ENCODE assay signal across 10 cellular contexts in the genomic region with DNA sequence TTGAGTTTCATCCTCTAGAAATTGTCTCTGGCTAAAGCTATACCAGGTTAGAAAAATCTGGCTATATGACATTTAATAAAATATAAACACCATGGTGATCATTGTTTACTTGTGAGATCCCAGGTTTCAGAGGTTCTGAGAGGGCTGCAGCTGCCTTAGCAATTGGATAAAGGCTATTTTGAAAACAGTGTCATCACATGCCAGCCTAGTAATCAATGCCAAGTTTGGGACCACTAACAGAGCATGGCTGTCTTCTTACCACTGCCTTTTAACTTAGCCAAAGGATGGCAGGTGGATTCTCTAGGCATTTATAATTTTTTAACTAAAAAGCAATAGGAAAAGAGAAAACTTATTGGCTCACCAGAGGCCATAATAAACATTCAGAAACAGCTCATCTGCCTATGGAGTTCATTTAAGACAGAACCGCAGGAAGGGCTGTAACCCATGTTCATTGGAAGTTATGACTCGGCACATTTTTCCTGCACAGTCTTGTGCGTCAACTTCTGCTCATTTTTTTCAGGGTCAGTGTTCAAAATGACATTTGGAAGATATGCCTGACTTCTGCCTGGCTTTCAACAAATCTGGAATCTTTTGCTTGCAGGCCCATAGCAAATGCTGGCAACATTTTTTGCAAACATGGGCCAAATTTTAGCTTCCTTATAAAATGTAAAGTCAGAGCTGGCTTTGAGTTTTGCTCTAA.
DNase-seq lines count a peak whose midpoint lies in the region; ATAC-seq and TF ChIP-seq lines count a peak whose summit lies in the region.
"Had no signal": no experiment of that assay in that cellular context is flagged by ENCODE, and none has a peak within 500 bp of the region (broad histone marks: within the 10 kb centered on the region; RNA-seq: fewer than 3 reads in every experiment).

No MANE protein-coding gene starts in this region.

- CTCF ChIA-PET in A673 (lab: Charles Lee) (no interaction called here), T-cell (lab: Charles Lee) (interaction anchor here in 1 of 2 donors (0.7 kb wide), 1 partner anchor 275 kb away, joined by 3 read pairs; no protein-coding TSS in a partner anchor)

- no peaks in the 10 kb centered on the region for H3K9me3 ChIP-seq in A673 (ENCODE audit: low read depth, low read length, poor library complexity, severe bottlenecking)
- H3K9me3 ChIP-seq in right lobe of liver, result no peaks in the 10 kb centered on the region

- TF ChIP-seq CTCF in A673 (conservative IDR thresholded peaks at IDR 0.05; ENCODE audit: low read depth, low read length) (no peak), right lobe of liver (IDR thresholded peaks at IDR 0.05) (no peak), coronary artery (IDR thresholded peaks at IDR 0.05) (no peak)

- H3K4me1 ChIP-seq in A673 (ENCODE audit: insufficient read depth, low read length, poor library complexity, severe bottlenecking) (peaks cover 14% of the 10 kb centered on the region), right lobe of liver (peaks cover 0 to 4% (median 1%) of the 10 kb centered on the region in 4 donors)

- H3K27ac ChIP-seq in A673 (ENCODE audit: low read depth, low read length, poor library complexity, severe bottlenecking) (peak overlapping the region; percentile 21), right lobe of liver (peak overlapping the region; percentile 12 to 21 (median 21)), coronary artery (peak overlapping the region in 1 of 2 donors; percentile 67)
- H3K27ac ChIP-seq: neural progenitor cell had no signal

- ATAC-seq in right lobe of liver (peak; percentile 65 to 79 (median 75)), T-cell (replicated peaks in 1 of 4) (no peak), GM18870 (IDR thresholded peaks at IDR 0.05; ENCODE audit: unreplicated experiment) (no peak)

- no peaks in the 10 kb centered on the region for H3K27me3 Mint-ChIP-seq in T-cell
- H3K27me3 Mint-ChIP-seq: CD4-positive, alpha-beta T cell had no signal

- H3K36me3 ChIP-seq in A673 (ENCODE audit: insufficient read depth, low read length, poor library complexity, severe bottlenecking) (no peaks in the 10 kb centered on the region), right lobe of liver (no peaks in the 10 kb centered on the region)
- H3K36me3 ChIP-seq: neural progenitor cell had no signal

- no peak overlapping the region for H3K27ac Mint-ChIP-seq in T-cell
- H3K27ac Mint-ChIP-seq: CD4-positive, alpha-beta T cell had no signal

- TF ChIP-seq POLR2A in right lobe of liver (IDR thresholded peaks at IDR 0.05), result no peak

- intact Hi-C loops in A673 (cut with micrococcal nuclease; ENCODE audit: unreplicated experiment), result no loop called here
- intact Hi-C loops in right lobe of liver (cut with DNase I), result no loop called here

- POLR2A ChIA-PET in A673 (lab: Charles Lee; ENCODE audit: low non-redundant PET) (no interaction called here), T-cell (lab: Charles Lee) (no interaction called here)

- no peak overlapping the region for H3K4me3 ChIP-seq in A673 (ENCODE audit: low read depth, low read length, poor library complexity, severe bottlenecking)
- no peak overlapping the region for H3K4me3 ChIP-seq in right lobe of liver
- H3K4me3 ChIP-seq in coronary artery, result no peak overlapping the region
- H3K4me3 ChIP-seq: neural progenitor cell had no signal

- no peaks in the 10 kb centered on the region for H3K9me3 Mint-ChIP-seq in T-cell
- H3K9me3 Mint-ChIP-seq: CD4-positive, alpha-beta T cell had no signal

- WGBS in right lobe of liver (ENCODE audit: insufficient coverage, low coverage, low lambda C conversion rate, missing lambda C conversion rate), result 41% methylated on average over 3 of the region's 3 CpGs

- H3K36me3 Mint-ChIP-seq in T-cell, result no peaks in the 10 kb centered on the region
- H3K36me3 Mint-ChIP-seq: neural progenitor cell had no signal

- DNase-seq in A673 (ENCODE audit: low spot score), result no peak
- peak; percentile 73 for DNase-seq in LHCN-M2 (ENCODE audit: low read depth)
- peak; percentile 44 for DNase-seq in dermis blood vessel endothelial cell
- no peak for DNase-seq in right lobe of liver
- no peak for DNase-seq in coronary artery (ENCODE audit: low spot score)
- no peak for DNase-seq in T-cell
- no peak for DNase-seq in 8988T
- DNase-seq: CD4-positive, alpha-beta T cell had no signal

- H3K27me3 ChIP-seq in A673 (replicated peaks; ENCODE audit: insufficient read depth, low read depth, low read length, poor library complexity) (no peaks in the 10 kb centered on the region), right lobe of liver (no peaks in the 10 kb centered on the region)
- H3K27me3 ChIP-seq: neural progenitor cell had no signal

- BruUV-seq in A673 (replicated peaks; lab: Mats Ljungman, UMichigan), result no TSS peak

- no peak overlapping the region for H3K4me3 Mint-ChIP-seq in T-cell
- H3K4me3 Mint-ChIP-seq: CD4-positive, alpha-beta T cell; neural progenitor cell had no signal

- H3K4me1 Mint-ChIP-seq in T-cell, result peaks cover 0 to 3% (median 0%) of the 10 kb centered on the region in 3 donors

Comparison
In these comparisons a context has a peak if more than half of its experiments do, and no peak if none do; other contexts are left out.
1. DNase-seq: peak in LHCN-M2 (single experiment) and dermis blood vessel endothelial cell (single experiment); none in A673 (single experiment), right lobe of liver (0 of 3), coronary artery (single experiment), T-cell (0 of 34) and 8988T (single experiment).
2. ATAC-seq: peak in right lobe of liver (4 of 4); none in T-cell (0 of 4) and GM18870 (single experiment).